30 cellular contexts compared by ENCODE assay signal in genomic region chr14:94364037-94364436, GRCh38. TPM values are rescaled to one million over a fixed set of nuclear protein-coding genes. Genes with fewer than 3 reads are reported as not detected.
"Had no signal": no experiment of that assay in that cellular context is flagged by ENCODE, and none has a peak within 500 bp of the region (broad histone marks: within the 10 kb centered on the region; RNA-seq: fewer than 3 reads in every experiment).

No MANE protein-coding gene starts in this region.

- H3K9me3 Mint-ChIP-seq: activated B cell treated with CpG ODN at 0.5 μM for 24 hours; activated naive CD4-positive, alpha-beta T cell treated with anti-CD3 and anti-CD28 coated beads, Interleukin-2, amount 10 ng/mL, durations not matched to agents 7 days and 5 days; activated naive CD8-positive, alpha-beta T cell treated with anti-CD3 and anti-CD28 coated beads, Interleukin-2, amount 10 ng/mL, durations not matched to agents 7 days and 5 days; stimulated activated naive B cell treated with anti-CD40 and anti-IgM and Interleukin-4, amounts not matched to agents 10 μg/mL and 1 μg/mL and 100 μg/mL, for 72 hours had no signal

- DNase-seq: activated B cell treated with CpG ODN at 0.5 μM for 24 hours; activated CD4-positive, alpha-beta T cell treated with anti-CD3 and anti-CD28 coated beads for 4 hours; activated CD4-positive, alpha-beta T cell treated with anti-CD3 and anti-CD28 coated beads, Interleukin-2, amount 50 U/mL, for 4 hours; activated gamma-delta T cell; activated naive CD4-positive, alpha-beta T cell treated with anti-CD3 and anti-CD28 coated beads, Interleukin-2, amount 10 ng/mL, durations not matched to agents 7 days and 5 days; activated naive CD8-positive, alpha-beta T cell treated with anti-CD3 and anti-CD28 coated beads, Interleukin-2, amount 10 ng/mL, durations not matched to agents 7 days and 5 days; activated T-cell treated with anti-CD3 and anti-CD28 coated beads for 4 hours; brain microvascular endothelial cell; esophagus squamous epithelium; glutamatergic neuron; left ventricle myocardium superior; naive B cell; retina; stimulated activated CD4-positive, alpha-beta T cell treated with anti-CD3 and anti-CD28 coated beads, Interleukin-1b, Interleukin-23, amount 100 ng/mL, for 48 hours; stimulated activated CD4-positive, alpha-beta T cell treated with anti-CD3 and anti-CD28 coated beads, Interleukin-4, amount 100 ng/mL, for 4 hours; stimulated activated naive B cell treated with anti-CD40 and anti-IgM and Interleukin-4, amounts not matched to agents 10 μg/mL and 1 μg/mL and 100 μg/mL, for 72 hours; stomach had no signal

- FAIRE-seq: astrocyte, frontal cortex, islet of Langerhans, pancreas had no signal

- H3K36me3 Mint-ChIP-seq: activated naive CD4-positive, alpha-beta T cell treated with anti-CD3 and anti-CD28 coated beads, Interleukin-2, amount 10 ng/mL, durations not matched to agents 7 days and 5 days; activated naive CD8-positive, alpha-beta T cell treated with anti-CD3 and anti-CD28 coated beads, Interleukin-2, amount 10 ng/mL, durations not matched to agents 7 days and 5 days; naive B cell; stimulated activated naive B cell treated with anti-CD40 and anti-IgM and Interleukin-4, amounts not matched to agents 10 μg/mL and 1 μg/mL and 100 μg/mL, for 72 hours had no signal

- H3K4me3 ChIP-seq: esophagus squamous epithelium, pancreas, prostate gland, smooth muscle cell, stomach, tibial nerve had no signal

- ATAC-seq: left ventricle myocardium superior; pancreas; stimulated activated naive B cell treated with anti-CD40 and anti-IgM and Interleukin-4, amounts not matched to agents 10 μg/mL and 1 μg/mL and 100 μg/mL, for 72 hours had no signal

- H3K4me3 Mint-ChIP-seq: activated B cell treated with CpG ODN at 0.5 μM for 24 hours; activated naive CD4-positive, alpha-beta T cell treated with anti-CD3 and anti-CD28 coated beads, Interleukin-2, amount 10 ng/mL, durations not matched to agents 7 days and 5 days; activated naive CD8-positive, alpha-beta T cell treated with anti-CD3 and anti-CD28 coated beads, Interleukin-2, amount 10 ng/mL, durations not matched to agents 7 days and 5 days; stimulated activated naive B cell treated with anti-CD40 and anti-IgM and Interleukin-4, amounts not matched to agents 10 μg/mL and 1 μg/mL and 100 μg/mL, for 72 hours had no signal

- H3K4me2 ChIP-seq: smooth muscle cell had no signal

- H3K4me1 ChIP-seq: esophagus squamous epithelium, pancreas, prostate gland, stomach, tibial nerve had no signal

- H3K36me3 ChIP-seq: brain microvascular endothelial cell, esophagus squamous epithelium, pancreas, prostate gland, stomach, tibial nerve had no signal

- H3K9me3 ChIP-seq: esophagus squamous epithelium, pancreas, prostate gland, stomach, tibial nerve had no signal

- H3K27ac ChIP-seq: brain microvascular endothelial cell, esophagus squamous epithelium, pancreas, prostate gland, stomach, tibial nerve had no signal

- H3K4me1 Mint-ChIP-seq: activated B cell treated with CpG ODN at 0.5 μM for 24 hours; activated naive CD4-positive, alpha-beta T cell treated with anti-CD3 and anti-CD28 coated beads, Interleukin-2, amount 10 ng/mL, durations not matched to agents 7 days and 5 days; activated naive CD8-positive, alpha-beta T cell treated with anti-CD3 and anti-CD28 coated beads, Interleukin-2, amount 10 ng/mL, durations not matched to agents 7 days and 5 days; naive B cell; stimulated activated naive B cell treated with anti-CD40 and anti-IgM and Interleukin-4, amounts not matched to agents 10 μg/mL and 1 μg/mL and 100 μg/mL, for 72 hours had no signal

- H3K27ac Mint-ChIP-seq: activated B cell treated with CpG ODN at 0.5 μM for 24 hours; activated naive CD4-positive, alpha-beta T cell treated with anti-CD3 and anti-CD28 coated beads, Interleukin-2, amount 10 ng/mL, durations not matched to agents 7 days and 5 days; activated naive CD8-positive, alpha-beta T cell treated with anti-CD3 and anti-CD28 coated beads, Interleukin-2, amount 10 ng/mL, durations not matched to agents 7 days and 5 days; stimulated activated naive B cell treated with anti-CD40 and anti-IgM and Interleukin-4, amounts not matched to agents 10 μg/mL and 1 μg/mL and 100 μg/mL, for 72 hours had no signal

- H3K27me3 ChIP-seq: brain microvascular endothelial cell, pancreas, tibial nerve had no signal

RNA-seq across cellular contexts. Expression of gene SERPINA2, which starts 2.5 kb away (rescaled TPM):
- total RNA-seq: activated B cell treated with CpG ODN at 0.5 μM for 24 hours; activated naive CD8-positive, alpha-beta T cell treated with anti-CD3 and anti-CD28 coated beads, Interleukin-2, amount 10 ng/mL, durations not matched to agents 7 days and 5 days; astrocyte; cardiac septum; chondrocyte; esophagus squamous epithelium; frontal cortex; left ventricle myocardium superior; lung microvascular endothelial cell; pancreas; prostate gland; smooth muscle cell; stomach; T-helper 2 cell treated with Interferon-gamma antibody and Interleukin-4, amounts not matched to agents 100 ng/mL and 5 ng/mL, for 36 hours; tibial nerve; urinary bladder had no signal
- polyA plus RNA-seq: neural cell, pancreas, smooth muscle cell, stomach, urinary bladder had no signal

RNA-seq across cellular contexts. Expression of gene SERPINA1, which starts 24.4 kb away (rescaled TPM):
- total RNA-seq: lung microvascular endothelial cell had no signal
- polyA plus RNA-seq: neural cell had no signal

RNA-seq across cellular contexts. Expression of gene SERPINA6, which starts 40.9 kb away (rescaled TPM):
- total RNA-seq: activated B cell treated with CpG ODN at 0.5 μM for 24 hours; activated naive CD8-positive, alpha-beta T cell treated with anti-CD3 and anti-CD28 coated beads, Interleukin-2, amount 10 ng/mL, durations not matched to agents 7 days and 5 days; astrocyte; cardiac septum; chondrocyte; esophagus squamous epithelium; frontal cortex; left ventricle myocardium superior; lung microvascular endothelial cell; prostate gland; smooth muscle cell; stomach; T-helper 2 cell treated with Interferon-gamma antibody and Interleukin-4, amounts not matched to agents 100 ng/mL and 5 ng/mL, for 36 hours; urinary bladder had no signal
- polyA plus RNA-seq: neural cell, smooth muscle cell had no signal
